9 cellular contexts compared by ENCODE assay signal in the genomic region with DNA sequence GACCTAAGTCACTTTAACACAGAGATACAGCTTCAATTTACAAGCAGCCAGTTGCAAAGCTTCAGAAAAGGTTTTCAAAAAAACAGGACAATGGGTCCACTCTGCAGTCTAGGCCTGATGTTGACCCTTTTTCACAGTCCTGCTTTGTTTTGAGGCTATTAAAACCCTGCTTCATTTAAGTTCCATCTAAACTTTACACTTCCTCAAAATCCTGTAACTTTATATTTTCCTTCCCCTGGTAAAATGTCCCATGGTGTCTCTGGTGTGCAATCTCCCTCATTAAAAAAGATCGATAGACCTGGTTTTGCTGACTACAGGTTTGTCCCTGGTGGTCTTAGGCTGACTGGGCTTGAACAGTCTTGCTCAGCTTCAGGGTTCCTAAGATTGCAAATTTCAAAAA. TPM values are rescaled to one million over a fixed set of nuclear protein-coding genes. Genes with fewer than 3 reads are reported as not detected.
DNase-seq lines count a peak whose midpoint lies in the region; ATAC-seq, FAIRE-seq and TF ChIP-seq lines count a peak whose summit lies in the region.
"Had no signal": no experiment of that assay in that cellular context is flagged by ENCODE, and none has a peak within 500 bp of the region (broad histone marks: within the 10 kb centered on the region; RNA-seq: fewer than 3 reads in every experiment).

No MANE protein-coding gene starts in this region.

- TF ChIP-seq RAD21 in K562 (CRISPR knock-in tag; conservative IDR thresholded peaks at IDR 0.05 in 1 of 2, IDR thresholded peaks at IDR 0.05 in 1 of 2), result no peak

- H2AFZ ChIP-seq in K562 (ENCODE audit: low read depth, low read length), result peak overlapping the region; percentile 95

- H3K27ac ChIP-seq in heart left ventricle (peak overlapping the region in 10 of 12 donors; percentile 89 to 98 (median 94)), K562 (ENCODE audit: extremely low read depth, low read depth, low read length) (peak overlapping the region; percentile 86; the same call in 2 of the 3 replicates), mesendoderm (ENCODE audit: low read depth, low read length) (no peak overlapping the region), upper lobe of right lung (peak overlapping the region; percentile 92)

- peaks cover 10% of the 10 kb centered on the region for H3K79me2 ChIP-seq in K562 (ENCODE audit: control insufficient read depth, insufficient read depth, low read length)
- no peaks in the 10 kb centered on the region for H3K79me2 ChIP-seq in mesendoderm (ENCODE audit: control insufficient read depth, insufficient read depth, low read length)

- H2AK5ac ChIP-seq in mesendoderm (ENCODE audit: low read length), result no peak overlapping the region

- H3K23ac ChIP-seq in mesendoderm (ENCODE audit: low read length), result no peak overlapping the region

- H4K8ac ChIP-seq in mesendoderm (ENCODE audit: low read depth, low read length), result no peak overlapping the region

- no peaks in the 10 kb centered on the region for H3K9me1 ChIP-seq in K562 (ENCODE audit: control insufficient read depth, insufficient read depth, low read length)

- no peaks in the 10 kb centered on the region for H3K79me1 ChIP-seq in mesendoderm (ENCODE audit: low read length)

- DNase-seq in heart left ventricle (no peak), cardiac septum (ENCODE audit: low spot score) (no peak), K562 (ENCODE audit: extremely low read depth in 1 of 4, low spot score in 3 of 4) (no peak), mesendoderm (no peak), upper lobe of right lung (no peak), Ammon's horn (ENCODE audit: low spot score) (no peak), frontal cortex (ENCODE audit: low spot score in 2 of 2) (no peak)

- H3K4ac ChIP-seq in mesendoderm (ENCODE audit: low read depth, low read length), result no peak overlapping the region

- peak overlapping the region in 9 of 12 donors; percentile 61 to 82 (median 72) for H3K4me3 ChIP-seq in heart left ventricle
- peak overlapping the region; percentile 57 for H3K4me3 ChIP-seq in K562
- H3K4me3 ChIP-seq in mesendoderm (ENCODE audit: low read length), result no peak overlapping the region
- H3K4me3 ChIP-seq in upper lobe of right lung, result peak overlapping the region; percentile 69

- H3K9me3 ChIP-seq in heart left ventricle, result no peaks in the 10 kb centered on the region
- H3K9me3 ChIP-seq in K562 (replicated peaks; ENCODE audit: control insufficient read depth, insufficient read depth, low read depth, low read length), result no peaks in the 10 kb centered on the region
- H3K9me3 ChIP-seq in upper lobe of right lung, result no peaks in the 10 kb centered on the region

- 80 to 99% (median 89%) methylated on average over 1 of the region's 1 CpG for WGBS in heart left ventricle, 4 donors
- 45% methylated on average over 1 of the region's 1 CpG for WGBS in K562 (ENCODE audit: insufficient coverage, low coverage, missing lambda C conversion rate)
- no CpG with 5 or more reads among the region's 1 CpG for WGBS in mesendoderm (ENCODE audit: extremely low coverage, insufficient coverage, low lambda C conversion rate)

- intact Hi-C loops in heart left ventricle (cut with DNase I) (loop anchor here in 9 of 10 donors (2.0 to 10.0 kb wide), 12 partner anchors 70 to 247 kb away; a partner anchor contains a TSS), cardiac septum (cut with DNase I) (loop anchor here (5.0 kb wide), 1 partner anchor 55 kb away; a partner anchor contains a TSS), K562 (cut with micrococcal nuclease) (loop anchor here (2.0 to 10.0 kb wide), 2 partner anchors 73 to 1067 kb away; a partner anchor contains a TSS), upper lobe of right lung (cut with DNase I) (no loop called here)

- H2BK15ac ChIP-seq in mesendoderm (replicated peaks; ENCODE audit: low read depth), result no peak overlapping the region

- H3K36me3 ChIP-seq in heart left ventricle, result peaks cover 0 to 32% (median 11%) of the 10 kb centered on the region in 9 donors
- H3K36me3 ChIP-seq in K562 (ENCODE audit: control insufficient read depth, insufficient read depth, low read length), result no peaks in the 10 kb centered on the region
- no peaks in the 10 kb centered on the region for H3K36me3 ChIP-seq in mesendoderm (ENCODE audit: control insufficient read depth, insufficient read depth, low read length)
- H3K36me3 ChIP-seq in upper lobe of right lung, result peaks cover 6% of the 10 kb centered on the region

- BruUV-seq in K562 (replicated peaks; lab: Mats Ljungman, UMichigan), result no TSS peak

- no peak overlapping the region for H2BK120ac ChIP-seq in mesendoderm (ENCODE audit: low read depth, low read length)

- no peak for TF ChIP-seq EP300 in K562 (IDR thresholded peaks at IDR 0.05; ENCODE audit: low read length)

- TF ChIP-seq CTCF in heart left ventricle (IDR thresholded peaks at IDR 0.05) (no peak), K562 (IDR thresholded peaks at IDR 0.05 in 2 of 3, conservative IDR thresholded peaks at IDR 0.05 in 1 of 3; ENCODE audit: insufficient read depth in 2 of 3, low read depth in 1 of 3, low read length in 3 of 3) (no peak), upper lobe of right lung (IDR thresholded peaks at IDR 0.05) (no peak)

- H3K4me1 ChIP-seq in heart left ventricle, result peaks cover 4 to 35% (median 17%) of the 10 kb centered on the region in 12 donors
- peaks cover 5 to 11% of the 10 kb centered on the region in 2 experiments; a peak in 4 of 5 replicates for H3K4me1 ChIP-seq in K562 (replicated peaks in 1 of 2; ENCODE audit: control insufficient read depth in 2 of 2, insufficient read depth in 2 of 2, low read length in 2 of 2)
- H3K4me1 ChIP-seq in mesendoderm (ENCODE audit: control insufficient read depth, low read depth, low read length), result no peaks in the 10 kb centered on the region
- H3K4me1 ChIP-seq in upper lobe of right lung, result peaks cover 11% of the 10 kb centered on the region

- no peak for TF ChIP-seq POLR2A in heart left ventricle (IDR thresholded peaks at IDR 0.05)
- TF ChIP-seq POLR2A in K562 (conservative IDR thresholded peaks at IDR 0.05), result no peak

- POLR2A ChIA-PET in K562 (lab: Yijun Ruan, JAX), result interaction anchor here (0.8 to 4.4 kb wide), 6 partner anchors 8 to 158 kb away, joined by 3 to 37 read pairs (median 4); no protein-coding TSS in a partner anchor

- CTCF ChIA-PET in K562 (lab: Yijun Ruan, JAX; ENCODE audit: low intra/inter-chr PET ratio), result no interaction called here

- in situ Hi-C loops in K562 (cut with MboI), result loop anchor here (25.0 kb wide), 1 partner anchor 1040 kb away; a partner anchor contains a TSS

- no peaks in the 10 kb centered on the region for H4K20me1 ChIP-seq in K562 (replicated peaks; ENCODE audit: control insufficient read depth, insufficient read depth, low read length)

- H3K56ac ChIP-seq in mesendoderm (ENCODE audit: low read length), result no peak overlapping the region

- peak overlapping the region; percentile 85 for H3K4me2 ChIP-seq in K562 (ENCODE audit: insufficient read depth, low read length)
- H3K4me2 ChIP-seq in mesendoderm (ENCODE audit: low read length), result no peak overlapping the region

- peak overlapping the region; percentile 15 to 81; a peak in 3 of 4 replicates for H3K9ac ChIP-seq in K562 (ENCODE audit: insufficient read depth in 1 of 2, low read depth in 2 of 2, low read length in 2 of 2)
- H3K9ac ChIP-seq in mesendoderm (ENCODE audit: low read length), result peak overlapping the region; percentile 91

- ATAC-seq in heart left ventricle (no peak), K562 (no peak), upper lobe of right lung (no peak), GM21619 (IDR thresholded peaks at IDR 0.05; ENCODE audit: unreplicated experiment) (no peak)

- H2BK5ac ChIP-seq in mesendoderm (ENCODE audit: low read length), result no peak overlapping the region

- no peak overlapping the region for H3K18ac ChIP-seq in mesendoderm (ENCODE audit: low read length)

- no peak overlapping the region for H4K5ac ChIP-seq in mesendoderm (ENCODE audit: low read length)

- H3K27me3 ChIP-seq in heart left ventricle (no peaks in the 10 kb centered on the region), K562 (ENCODE audit: control insufficient read depth in 2 of 2, insufficient read depth in 2 of 2, low read length in 2 of 2) (no peaks in the 10 kb centered on the region), mesendoderm (ENCODE audit: insufficient read depth, low read length, poor library complexity) (no peaks in the 10 kb centered on the region), upper lobe of right lung (no peaks in the 10 kb centered on the region)
- H3K27me3 ChIP-seq: foreskin keratinocyte had no signal

- FAIRE-seq in K562 (lab: Jason Lieb, UNC) (no peak), frontal cortex (lab: Jason Lieb, UNC) (no peak)

RNA-seq across cellular contexts. Expression of a gene that starts 5.1 kb away (rescaled TPM):
- 1,000 to 10,000 TPM in 6 of 9 donors, 100 to 1,000 TPM in 3; 159 to 1,346 (median 1,032) TPM for total RNA-seq in heart left ventricle
- polyA plus RNA-seq in heart left ventricle, result 1,000 to 10,000 TPM; 1,136 to 1,245 TPM
- 748 TPM for total RNA-seq in cardiac septum
- 226 and 269 TPM in 2 replicates for total RNA-seq in K562 (2011; cell fraction: chromatin; rRNA removed; ENCODE audit: low replicate concordance)
- 253 and 260 TPM in 2 replicates for total RNA-seq in K562 (2011; cell fraction: nucleolus; rRNA removed)
- 327 and 490 TPM in 2 replicates for total RNA-seq in K562 (2011; cell fraction: nucleoplasm; rRNA removed)
- 1,465 and 1,933 TPM in 2 replicates for total RNA-seq in K562 (2014; rRNA removed)
- total RNA-seq in K562 (2014; rRNA removed; fragmentation: Illumina TruSeq; extraction: Trizol), result 2,197 and 2,292 TPM in 2 replicates
- 1,893 and 1,905 TPM in 2 replicates for total RNA-seq in K562 (2015; rRNA removed; fragmentation: Illumina TruSeq; extraction: Trizol)
- total RNA-seq in K562 (2021), result 4,499 and 4,649 TPM in 2 replicates
- polyA plus RNA-seq in K562 (2011; rRNA removed), result 851 and 1,014 TPM in 2 replicates
- polyA plus RNA-seq in K562 (2011; cell fraction: cytosol; rRNA removed), result 509 and 510 TPM in 2 replicates
- polyA plus RNA-seq in K562 (2011; cell fraction: nucleus; rRNA removed), result 509 and 670 TPM in 2 replicates
- 2,787 and 4,013 TPM in 2 replicates for polyA plus RNA-seq in K562 (2012)
- polyA plus RNA-seq in K562 (2014; fragmentation: Illumina TruSeq; extraction: Trizol), result 2,310 and 2,431 TPM in 2 replicates
- 1,000 to 10,000 TPM; 2,133 to 2,823 TPM for polyA plus RNA-seq in K562 (2014; fragmentation: Nextera tagmentation; extraction: Ambion mirVana)
- polyA plus RNA-seq in K562 (2014; rRNA removed), result 1,463 and 1,670 TPM in 2 replicates
- 631 and 740 TPM in 2 replicates for polyA minus RNA-seq in K562 (2011; rRNA and poly(A)+ RNA removed)
- polyA minus RNA-seq in K562 (2011; cell fraction: cytosol; rRNA and poly(A)+ RNA removed), result 1,561 and 2,057 TPM in 2 replicates
- 129 and 304 TPM in 2 replicates for polyA minus RNA-seq in K562 (2011; cell fraction: nucleus; rRNA and poly(A)+ RNA removed)
- polyA plus RNA-seq in mesendoderm (2013, experiment 1 of 2), result 1,878 TPM
- polyA plus RNA-seq in mesendoderm (2013, experiment 2 of 2), result 1,871 TPM
- 1,554 TPM for total RNA-seq in upper lobe of right lung
- total RNA-seq in frontal cortex, result 163 TPM

RNA-seq across cellular contexts. Expression of a gene that starts 24.9 kb away (rescaled TPM):
- 1 to 10 TPM; 2.8 to 8.2 (median 4.8) TPM for total RNA-seq in heart left ventricle
- polyA plus RNA-seq in heart left ventricle, result 1 to 10 TPM; 1.3 to 2.7 TPM
- 3.6 TPM for total RNA-seq in cardiac septum
- total RNA-seq in K562 (2011; cell fraction: chromatin; rRNA removed; ENCODE audit: low replicate concordance), result 14.4 and 24.4 TPM in 2 replicates
- total RNA-seq in K562 (2011; cell fraction: nucleolus; rRNA removed), result 10.2 and 11.8 TPM in 2 replicates
- 13.6 and 14.7 TPM in 2 replicates for total RNA-seq in K562 (2011; cell fraction: nucleoplasm; rRNA removed)
- 4.7 and 5.0 TPM in 2 replicates for total RNA-seq in K562 (2014; rRNA removed)
- total RNA-seq in K562 (2014; rRNA removed; fragmentation: Illumina TruSeq; extraction: Trizol), result 6.3 and 6.4 TPM in 2 replicates
- 6.7 and 7.8 TPM in 2 replicates for total RNA-seq in K562 (2015; rRNA removed; fragmentation: Illumina TruSeq; extraction: Trizol)
- 8.8 and 10.5 TPM in 2 replicates for total RNA-seq in K562 (2021)
- 7.3 and 9.1 TPM in 2 replicates for polyA plus RNA-seq in K562 (2011; rRNA removed)
- 4.3 and 5.1 TPM in 2 replicates for polyA plus RNA-seq in K562 (2011; cell fraction: cytosol; rRNA removed)
- 7.1 and 7.3 TPM in 2 replicates for polyA plus RNA-seq in K562 (2011; cell fraction: nucleus; rRNA removed)
- polyA plus RNA-seq in K562 (2012), result 3.4 and 3.6 TPM in 2 replicates
- 7.3 and 7.4 TPM in 2 replicates for polyA plus RNA-seq in K562 (2014; fragmentation: Illumina TruSeq; extraction: Trizol)
- 1 to 10 TPM; 1.3 to 1.5 TPM for polyA plus RNA-seq in K562 (2014; fragmentation: Nextera tagmentation; extraction: Ambion mirVana)
- 6.0 and 6.2 TPM in 2 replicates for polyA plus RNA-seq in K562 (2014; rRNA removed)
- 18.5 and 22.4 TPM in 2 replicates for polyA minus RNA-seq in K562 (2011; rRNA and poly(A)+ RNA removed)
- 6.6 and 7.8 TPM in 2 replicates for polyA minus RNA-seq in K562 (2011; cell fraction: cytosol; rRNA and poly(A)+ RNA removed)
- 5.7 and 10.4 TPM in 2 replicates for polyA minus RNA-seq in K562 (2011; cell fraction: nucleus; rRNA and poly(A)+ RNA removed)
- 4.5 TPM for polyA plus RNA-seq in mesendoderm (2013, experiment 1 of 2)
- polyA plus RNA-seq in mesendoderm (2013, experiment 2 of 2), result 4.0 TPM
- 6.8 TPM for total RNA-seq in upper lobe of right lung
- 4.5 TPM for total RNA-seq in frontal cortex

RNA-seq across cellular contexts. Expression of a gene that starts 53.8 kb away (rescaled TPM):
- total RNA-seq in heart left ventricle, result 1 to 10 TPM; 1.1 to 4.4 (median 2.5) TPM
- polyA plus RNA-seq in heart left ventricle, result 1 to 10 TPM; 1.1 to 2.5 TPM
- total RNA-seq in cardiac septum, result 1.5 TPM
- 3.6 and 8.5 TPM in 2 replicates for total RNA-seq in K562 (2011; cell fraction: chromatin; rRNA removed; ENCODE audit: low replicate concordance)
- 3.2 and 3.3 TPM in 2 replicates for total RNA-seq in K562 (2011; cell fraction: nucleolus; rRNA removed)
- 3.8 and 4.7 TPM in 2 replicates for total RNA-seq in K562 (2011; cell fraction: nucleoplasm; rRNA removed)
- 2.9 and 3.4 TPM in 2 replicates for total RNA-seq in K562 (2014; rRNA removed)
- 4.9 and 5.5 TPM in 2 replicates for total RNA-seq in K562 (2014; rRNA removed; fragmentation: Illumina TruSeq; extraction: Trizol)
- 4.5 and 4.9 TPM in 2 replicates for total RNA-seq in K562 (2015; rRNA removed; fragmentation: Illumina TruSeq; extraction: Trizol)
- total RNA-seq in K562 (2021), result 3.3 and 5.7 TPM in 2 replicates
- 1.5 and 2.2 TPM in 2 replicates for polyA plus RNA-seq in K562 (2011; rRNA removed)
- 0.64 and 1.3 TPM in 2 replicates for polyA plus RNA-seq in K562 (2011; cell fraction: cytosol; rRNA removed)
- 0.94 and 1.5 TPM in 2 replicates for polyA plus RNA-seq in K562 (2011; cell fraction: nucleus; rRNA removed)
- 2.4 and 3.0 TPM in 2 replicates for polyA plus RNA-seq in K562 (2012)
- polyA plus RNA-seq in K562 (2014; fragmentation: Illumina TruSeq; extraction: Trizol), result 3.0 and 3.4 TPM in 2 replicates
- 1 to 10 TPM; 1.2 to 3.7 TPM for polyA plus RNA-seq in K562 (2014; fragmentation: Nextera tagmentation; extraction: Ambion mirVana)
- polyA plus RNA-seq in K562 (2014; rRNA removed), result 2.3 and 3.6 TPM in 2 replicates
- polyA minus RNA-seq in K562 (2011; rRNA and poly(A)+ RNA removed), result 2.8 and 4.8 TPM in 2 replicates
- polyA minus RNA-seq in K562 (2011; cell fraction: cytosol; rRNA and poly(A)+ RNA removed), result 2.2 TPM in 1 of 2 replicates, not detected in the other
- polyA minus RNA-seq in K562 (2011; cell fraction: nucleus; rRNA and poly(A)+ RNA removed), result 1.1 and 1.2 TPM in 2 replicates
- 8.6 TPM for polyA plus RNA-seq in mesendoderm (2013, experiment 1 of 2)
- 8.9 TPM for polyA plus RNA-seq in mesendoderm (2013, experiment 2 of 2)
- 7.0 TPM for total RNA-seq in upper lobe of right lung
- 13.9 TPM for total RNA-seq in frontal cortex
